Comparison of ENCODE assay signal across 26 cellular contexts in the genomic region with DNA sequence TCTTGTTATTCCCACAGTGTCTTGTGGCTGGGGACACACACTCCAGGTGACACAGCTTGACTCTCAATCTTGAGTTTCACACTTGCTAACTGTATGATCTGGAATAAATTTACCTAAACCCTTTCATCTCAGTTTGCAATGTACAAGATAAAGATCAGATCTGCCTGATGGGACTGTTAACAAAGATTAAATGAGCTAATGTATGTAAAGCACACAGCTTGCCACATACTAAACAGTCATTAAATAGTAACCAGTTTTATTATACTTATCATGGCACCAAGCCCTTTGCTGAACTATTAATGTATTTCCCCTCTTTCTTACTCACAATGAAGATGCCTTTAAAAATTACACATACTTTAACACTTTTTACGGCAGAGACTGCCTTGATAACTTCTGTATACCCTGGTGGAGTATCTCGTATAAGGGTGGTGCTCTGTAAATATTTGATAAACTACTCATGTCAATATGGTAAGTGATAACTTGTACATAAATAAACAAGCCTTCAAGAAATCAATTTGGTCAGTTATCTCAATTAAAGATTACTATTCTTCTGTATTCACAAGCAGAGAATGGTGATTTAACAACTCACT.
"Had no signal": no experiment of that assay in that cellular context is flagged by ENCODE, and none has a peak within 500 bp of the region (broad histone marks: within the 10 kb centered on the region; RNA-seq: fewer than 3 reads in every experiment).

No MANE protein-coding gene starts in this region.

- H3K9me3 Mint-ChIP-seq: activated naive CD4-positive, alpha-beta T cell treated with anti-CD3 and anti-CD28 coated beads for 36 hours; activated naive CD8-positive, alpha-beta T cell treated with anti-CD3 and anti-CD28 coated beads, Interleukin-2, amount 10 ng/mL, durations not matched to agents 7 days and 5 days; activated T-helper 1 cell treated with anti-CD3 and anti-CD28 coated beads, Interleukin-12 subunit alpha, Interleukin-12 subunit beta, Interleukin-2, Interleukin-4 antibody, amounts not matched to agents 30 ng/mL and 10 ng/mL and 1 ng/mL, durations not matched to agents 14 hours and 24 hours and 36 hours; nephron; stimulated activated naive CD8-positive, alpha-beta T cell treated with anti-CD3 and anti-CD28 coated beads, Interleukin-15, Interleukin-2, amounts not matched to agents 100 ng/mL and 50 ng/mL, for 24 hours; T-helper 2 cell treated with Interferon-gamma antibody and Interleukin-4, amounts not matched to agents 5 μg/mL and 100 μg/mL, for 36 hours had no signal

- H3K27ac Mint-ChIP-seq: activated naive CD4-positive, alpha-beta T cell treated with anti-CD3 and anti-CD28 coated beads for 36 hours; activated naive CD8-positive, alpha-beta T cell treated with anti-CD3 and anti-CD28 coated beads, Interleukin-2, amount 10 ng/mL, durations not matched to agents 7 days and 5 days; activated T-helper 1 cell treated with anti-CD3 and anti-CD28 coated beads, Interleukin-12 subunit alpha, Interleukin-12 subunit beta, Interleukin-2, Interleukin-4 antibody, amounts not matched to agents 30 ng/mL and 10 ng/mL and 1 ng/mL, durations not matched to agents 14 hours and 24 hours and 36 hours; brain; nephron; stimulated activated naive CD8-positive, alpha-beta T cell treated with anti-CD3 and anti-CD28 coated beads, Interleukin-15, Interleukin-2, amounts not matched to agents 100 ng/mL and 50 ng/mL, for 24 hours; T-helper 2 cell treated with Interferon-gamma antibody and Interleukin-4, amounts not matched to agents 5 μg/mL and 100 μg/mL, for 36 hours had no signal

- DNase-seq: activated CD4-positive, alpha-beta T cell treated with anti-CD3 and anti-CD28 coated beads for 4 hours; activated CD4-positive, alpha-beta T cell treated with anti-CD3 and anti-CD28 coated beads, Interleukin-2, amount 50 U/mL, for 4 hours; activated CD4-positive, CD25-positive, alpha-beta regulatory T cell; activated effector memory CD4-positive, alpha-beta T cell treated with anti-CD3 and anti-CD28 coated beads, Interleukin-2, amount 50 U/mL, for 16 hours; activated naive CD4-positive, alpha-beta T cell treated with anti-CD3 and anti-CD28 coated beads for 36 hours; activated naive CD8-positive, alpha-beta T cell treated with anti-CD3 and anti-CD28 coated beads, Interleukin-2, amount 10 ng/mL, durations not matched to agents 7 days and 5 days; activated T-cell treated with anti-CD3 and anti-CD28 coated beads for 4 hours; dorsolateral prefrontal cortex; effector memory CD4-positive, alpha-beta T cell; heart left ventricle; left lung; lower lobe of right lung; right lobe of liver; stimulated activated CD4-positive, alpha-beta T cell treated with anti-CD3 and anti-CD28 coated beads, Interleukin-12 subunit alpha, Interleukin-12 subunit beta, amount 100 ng/mL, for 4 hours; stimulated activated CD4-positive, alpha-beta T cell treated with anti-CD3 and anti-CD28 coated beads, Interleukin-4, amount 100 ng/mL, for 1 hour; trophoblast cell had no signal

- H3K27me3 ChIP-seq: ascending aorta, cardiac muscle cell, dorsolateral prefrontal cortex, heart left ventricle, left lung, neutrophil, right lobe of liver had no signal

- H3K36me3 ChIP-seq: left lung, right lobe of liver, thoracic aorta had no signal

- H3K4me3 ChIP-seq: ascending aorta, cardiac muscle cell, coronary artery, dorsolateral prefrontal cortex, heart left ventricle, left lung, lower lobe of right lung, right lobe of liver, thoracic aorta had no signal

- H3K9me3 ChIP-seq: ascending aorta, heart left ventricle, left lung, lower lobe of right lung, neutrophil, right lobe of liver, thoracic aorta had no signal

- H3K4me1 Mint-ChIP-seq: activated naive CD8-positive, alpha-beta T cell treated with anti-CD3 and anti-CD28 coated beads, Interleukin-2, amount 10 ng/mL, durations not matched to agents 7 days and 5 days; brain; nephron had no signal

- H3K27ac ChIP-seq: ascending aorta, cardiac muscle cell, coronary artery, dorsolateral prefrontal cortex, heart left ventricle, left lung, lower lobe of right lung, neutrophil, right lobe of liver, thoracic aorta had no signal

- H3K4me1 ChIP-seq: ascending aorta, heart left ventricle, left lung, lower lobe of right lung had no signal

- H3K4me3 Mint-ChIP-seq: activated naive CD4-positive, alpha-beta T cell treated with anti-CD3 and anti-CD28 coated beads for 36 hours; activated naive CD8-positive, alpha-beta T cell treated with anti-CD3 and anti-CD28 coated beads, Interleukin-2, amount 10 ng/mL, durations not matched to agents 7 days and 5 days; activated T-helper 1 cell treated with anti-CD3 and anti-CD28 coated beads, Interleukin-12 subunit alpha, Interleukin-12 subunit beta, Interleukin-2, Interleukin-4 antibody, amounts not matched to agents 30 ng/mL and 10 ng/mL and 1 ng/mL, durations not matched to agents 14 hours and 24 hours and 36 hours; brain; nephron; stimulated activated naive CD8-positive, alpha-beta T cell treated with anti-CD3 and anti-CD28 coated beads, Interleukin-15, Interleukin-2, amounts not matched to agents 100 ng/mL and 50 ng/mL, for 24 hours; T-helper 2 cell treated with Interferon-gamma antibody and Interleukin-4, amounts not matched to agents 5 μg/mL and 100 μg/mL, for 36 hours had no signal

- H3K27me3 Mint-ChIP-seq: activated naive CD8-positive, alpha-beta T cell treated with anti-CD3 and anti-CD28 coated beads, Interleukin-2, amount 10 ng/mL, durations not matched to agents 7 days and 5 days; brain; stimulated activated naive CD8-positive, alpha-beta T cell treated with anti-CD3 and anti-CD28 coated beads, Interleukin-15, Interleukin-2, amounts not matched to agents 100 ng/mL and 50 ng/mL, for 24 hours had no signal

- ATAC-seq: heart left ventricle, left lung, lower lobe of right lung, right lobe of liver had no signal
